ENCODE assay signal across 2 cellular contexts in the genomic region with DNA sequence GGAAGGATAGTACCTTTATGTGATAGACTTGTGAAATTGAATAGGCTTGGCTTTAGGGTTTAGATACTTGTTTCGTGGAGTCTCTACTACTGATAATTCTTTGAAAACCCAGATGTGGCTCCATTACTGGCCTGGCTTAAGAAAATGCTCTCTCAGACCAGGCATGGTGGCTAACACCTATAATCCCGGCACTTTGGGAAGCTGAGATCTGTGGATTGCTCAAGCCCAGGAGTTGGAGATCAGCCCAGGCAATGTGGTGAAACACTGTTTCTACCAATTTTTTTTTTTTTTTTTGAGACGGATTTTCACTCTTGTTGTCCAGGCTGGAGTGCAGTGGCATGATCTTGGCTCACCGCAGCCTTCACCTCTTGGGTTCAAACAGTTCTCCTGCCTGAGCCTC.
TF ChIP-seq lines count a peak whose summit lies in the region.

No MANE protein-coding gene starts in this region.

TF ChIP-seq in liver, 16 proteins besides CTCF, POLR2A, EP300 and RAD21:
- TF ChIP-seq HNF4A (conservative IDR thresholded peaks at IDR 0.05) (peak; percentile 29 to 53), SP1 (IDR thresholded peaks at IDR 0.05) (no peak), HNF4G (IDR thresholded peaks at IDR 0.05) (no peak), NR2F2 (IDR thresholded peaks at IDR 0.05) (no peak), TAF1 (conservative IDR thresholded peaks at IDR 0.05) (no peak), FOXA2 (IDR thresholded peaks at IDR 0.05) (no peak), YY1 (IDR thresholded peaks at IDR 0.05) (peak; percentile 26), JUND (IDR thresholded peaks at IDR 0.05) (no peak), FOXA1 (IDR thresholded peaks at IDR 0.05) (no peak), EGR1 (IDR thresholded peaks at IDR 0.05; ENCODE audit: low read depth in 2 of 2) (no peak), GABPA (IDR thresholded peaks at IDR 0.05 in 1 of 2, conservative IDR thresholded peaks at IDR 0.05 in 1 of 2) (no peak), RXRA (IDR thresholded peaks at IDR 0.05) (peak; percentile 40 to 53)
- TF ChIP-seq, protein P1, sequence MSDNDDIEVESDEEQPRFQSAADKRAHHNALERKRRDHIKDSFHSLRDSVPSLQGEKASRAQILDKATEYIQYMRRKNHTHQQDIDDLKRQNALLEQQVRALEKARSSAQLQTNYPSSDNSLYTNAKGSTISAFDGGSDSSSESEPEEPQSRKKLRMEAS (IDR thresholded peaks at IDR 0.05) = no peak
- TF ChIP-seq, protein P2, sequence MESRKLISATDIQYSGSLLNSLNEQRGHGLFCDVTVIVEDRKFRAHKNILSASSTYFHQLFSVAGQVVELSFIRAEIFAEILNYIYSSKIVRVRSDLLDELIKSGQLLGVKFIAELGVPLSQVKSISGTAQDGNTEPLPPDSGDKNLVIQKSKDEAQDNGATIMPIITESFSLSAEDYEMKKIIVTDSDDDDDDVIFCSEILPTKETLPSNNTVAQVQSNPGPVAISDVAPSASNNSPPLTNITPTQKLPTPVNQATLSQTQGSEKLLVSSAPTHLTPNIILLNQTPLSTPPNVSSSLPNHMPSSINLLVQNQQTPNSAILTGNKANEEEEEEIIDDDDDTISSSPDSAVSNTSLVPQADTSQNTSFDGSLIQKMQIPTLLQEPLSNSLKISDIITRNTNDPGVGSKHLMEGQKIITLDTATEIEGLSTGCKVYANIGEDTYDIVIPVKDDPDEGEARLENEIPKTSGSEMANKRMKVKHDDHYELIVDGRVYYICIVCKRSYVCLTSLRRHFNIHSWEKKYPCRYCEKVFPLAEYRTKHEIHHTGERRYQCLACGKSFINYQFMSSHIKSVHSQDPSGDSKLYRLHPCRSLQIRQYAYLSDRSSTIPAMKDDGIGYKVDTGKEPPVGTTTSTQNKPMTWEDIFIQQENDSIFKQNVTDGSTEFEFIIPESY (IDR thresholded peaks at IDR 0.05) = no peak
- TF ChIP-seq, protein P3, sequence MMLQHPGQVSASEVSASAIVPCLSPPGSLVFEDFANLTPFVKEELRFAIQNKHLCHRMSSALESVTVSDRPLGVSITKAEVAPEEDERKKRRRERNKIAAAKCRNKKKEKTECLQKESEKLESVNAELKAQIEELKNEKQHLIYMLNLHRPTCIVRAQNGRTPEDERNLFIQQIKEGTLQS (IDR thresholded peaks at IDR 0.05) = no peak
- TF ChIP-seq, protein P4, sequence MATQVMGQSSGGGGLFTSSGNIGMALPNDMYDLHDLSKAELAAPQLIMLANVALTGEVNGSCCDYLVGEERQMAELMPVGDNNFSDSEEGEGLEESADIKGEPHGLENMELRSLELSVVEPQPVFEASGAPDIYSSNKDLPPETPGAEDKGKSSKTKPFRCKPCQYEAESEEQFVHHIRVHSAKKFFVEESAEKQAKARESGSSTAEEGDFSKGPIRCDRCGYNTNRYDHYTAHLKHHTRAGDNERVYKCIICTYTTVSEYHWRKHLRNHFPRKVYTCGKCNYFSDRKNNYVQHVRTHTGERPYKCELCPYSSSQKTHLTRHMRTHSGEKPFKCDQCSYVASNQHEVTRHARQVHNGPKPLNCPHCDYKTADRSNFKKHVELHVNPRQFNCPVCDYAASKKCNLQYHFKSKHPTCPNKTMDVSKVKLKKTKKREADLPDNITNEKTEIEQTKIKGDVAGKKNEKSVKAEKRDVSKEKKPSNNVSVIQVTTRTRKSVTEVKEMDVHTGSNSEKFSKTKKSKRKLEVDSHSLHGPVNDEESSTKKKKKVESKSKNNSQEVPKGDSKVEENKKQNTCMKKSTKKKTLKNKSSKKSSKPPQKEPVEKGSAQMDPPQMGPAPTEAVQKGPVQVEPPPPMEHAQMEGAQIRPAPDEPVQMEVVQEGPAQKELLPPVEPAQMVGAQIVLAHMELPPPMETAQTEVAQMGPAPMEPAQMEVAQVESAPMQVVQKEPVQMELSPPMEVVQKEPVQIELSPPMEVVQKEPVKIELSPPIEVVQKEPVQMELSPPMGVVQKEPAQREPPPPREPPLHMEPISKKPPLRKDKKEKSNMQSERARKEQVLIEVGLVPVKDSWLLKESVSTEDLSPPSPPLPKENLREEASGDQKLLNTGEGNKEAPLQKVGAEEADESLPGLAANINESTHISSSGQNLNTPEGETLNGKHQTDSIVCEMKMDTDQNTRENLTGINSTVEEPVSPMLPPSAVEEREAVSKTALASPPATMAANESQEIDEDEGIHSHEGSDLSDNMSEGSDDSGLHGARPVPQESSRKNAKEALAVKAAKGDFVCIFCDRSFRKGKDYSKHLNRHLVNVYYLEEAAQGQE (IDR thresholded peaks at IDR 0.05) = no peak

TF ChIP-seq in HepG2, 621 proteins besides CTCF, POLR2A, EP300 and RAD21:
- no peak for TF ChIP-seq ZNF776 (CRISPR knock-in tag; IDR thresholded peaks at IDR 0.05)
- no peak for TF ChIP-seq RCOR2 (CRISPR knock-in tag; IDR thresholded peaks at IDR 0.05)
- TF ChIP-seq POLR2AphosphoS5 (IDR thresholded peaks at IDR 0.05; ENCODE audit: low read depth, low read length) = no peak
- TF ChIP-seq, protein P5, sequence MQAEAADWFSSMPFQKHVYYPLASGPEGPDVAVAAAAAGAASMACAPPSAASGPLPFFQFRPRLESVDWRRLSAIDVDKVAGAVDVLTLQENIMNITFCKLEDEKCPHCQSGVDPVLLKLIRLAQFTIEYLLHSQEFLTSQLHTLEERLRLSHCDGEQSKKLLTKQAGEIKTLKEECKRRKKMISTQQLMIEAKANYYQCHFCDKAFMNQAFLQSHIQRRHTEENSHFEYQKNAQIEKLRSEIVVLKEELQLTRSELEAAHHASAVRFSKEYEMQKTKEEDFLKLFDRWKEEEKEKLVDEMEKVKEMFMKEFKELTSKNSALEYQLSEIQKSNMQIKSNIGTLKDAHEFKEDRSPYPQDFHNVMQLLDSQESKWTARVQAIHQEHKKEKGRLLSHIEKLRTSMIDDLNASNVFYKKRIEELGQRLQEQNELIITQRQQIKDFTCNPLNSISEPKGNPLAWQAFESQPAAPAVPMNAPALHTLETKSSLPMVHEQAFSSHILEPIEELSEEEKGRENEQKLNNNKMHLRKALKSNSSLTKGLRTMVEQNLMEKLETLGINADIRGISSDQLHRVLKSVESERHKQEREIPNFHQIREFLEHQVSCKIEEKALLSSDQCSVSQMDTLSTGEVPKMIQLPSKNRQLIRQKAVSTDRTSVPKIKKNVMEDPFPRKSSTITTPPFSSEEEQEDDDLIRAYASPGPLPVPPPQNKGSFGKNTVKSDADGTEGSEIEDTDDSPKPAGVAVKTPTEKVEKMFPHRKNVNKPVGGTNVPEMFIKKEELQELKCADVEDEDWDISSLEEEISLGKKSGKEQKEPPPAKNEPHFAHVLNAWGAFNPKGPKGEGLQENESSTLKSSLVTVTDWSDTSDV (CRISPR knock-in tag; IDR thresholded peaks at IDR 0.05) = no peak
- TF ChIP-seq, protein P6, sequence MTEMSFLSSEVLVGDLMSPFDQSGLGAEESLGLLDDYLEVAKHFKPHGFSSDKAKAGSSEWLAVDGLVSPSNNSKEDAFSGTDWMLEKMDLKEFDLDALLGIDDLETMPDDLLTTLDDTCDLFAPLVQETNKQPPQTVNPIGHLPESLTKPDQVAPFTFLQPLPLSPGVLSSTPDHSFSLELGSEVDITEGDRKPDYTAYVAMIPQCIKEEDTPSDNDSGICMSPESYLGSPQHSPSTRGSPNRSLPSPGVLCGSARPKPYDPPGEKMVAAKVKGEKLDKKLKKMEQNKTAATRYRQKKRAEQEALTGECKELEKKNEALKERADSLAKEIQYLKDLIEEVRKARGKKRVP (CRISPR knock-in tag; IDR thresholded peaks at IDR 0.05) = no peak
- no peak for TF ChIP-seq FOXO1 (CRISPR knock-in tag; IDR thresholded peaks at IDR 0.05)
- TF ChIP-seq ZNF562 (CRISPR knock-in tag; IDR thresholded peaks at IDR 0.05; ENCODE audit: borderline replicate concordance) = no peak
- no peak for TF ChIP-seq KAT8 (CRISPR knock-in tag; IDR thresholded peaks at IDR 0.05)
- TF ChIP-seq SAFB2 (CRISPR knock-in tag; IDR thresholded peaks at IDR 0.05; ENCODE audit: borderline replicate concordance, low read depth) = no peak
- no peak for TF ChIP-seq JDP2 (CRISPR knock-in tag; IDR thresholded peaks at IDR 0.05; ENCODE audit: borderline replicate concordance)
- TF ChIP-seq, protein P7, sequence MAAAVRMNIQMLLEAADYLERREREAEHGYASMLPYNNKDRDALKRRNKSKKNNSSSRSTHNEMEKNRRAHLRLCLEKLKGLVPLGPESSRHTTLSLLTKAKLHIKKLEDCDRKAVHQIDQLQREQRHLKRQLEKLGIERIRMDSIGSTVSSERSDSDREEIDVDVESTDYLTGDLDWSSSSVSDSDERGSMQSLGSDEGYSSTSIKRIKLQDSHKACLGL (CRISPR knock-in tag; IDR thresholded peaks at IDR 0.05) = no peak
